ENCODE assay signal across 19 cellular contexts in genomic region chr22:25763239-25763777, GRCh38. TPM values are rescaled to one million over a fixed set of nuclear protein-coding genes. Genes with fewer than 3 reads are reported as not detected.
A peak's percentile ranks its signal among the peaks of the same experiment; 100 is the strongest.
DNase-seq lines count a peak whose midpoint lies in the region; ATAC-seq, FAIRE-seq and TF ChIP-seq lines count a peak whose summit lies in the region.
"Had no signal": no experiment of that assay in that cellular context is flagged by ENCODE, and none has a peak within 500 bp of the region (broad histone marks: within the 10 kb centered on the region; RNA-seq: fewer than 3 reads in every experiment).

No MANE protein-coding gene starts in this region.

- no peak overlapping the region for H3K27ac Mint-ChIP-seq in natural killer cell treated with Interleukin-12 subunit alpha and Interleukin-12 subunit beta and Interleukin-15 and Interleukin-18, amount 100 ng/mL, for 72 hours
- H3K27ac Mint-ChIP-seq: CD4-positive, alpha-beta memory T cell had no signal

- peak; percentile 91 for FAIRE-seq in urothelium cell line (lab: Jason Lieb, UNC)

- TF ChIP-seq CTCF in right atrium auricular region (IDR thresholded peaks at IDR 0.05) = no peak

- H3K9me3 ChIP-seq in right atrium auricular region = peaks cover 5 to 9% of the 10 kb centered on the region in 2 donors

- no peaks in the 10 kb centered on the region for H3K4me1 Mint-ChIP-seq in natural killer cell treated with Interleukin-12 subunit alpha and Interleukin-12 subunit beta and Interleukin-15 and Interleukin-18, amount 100 ng/mL, for 72 hours (ENCODE audit: low read depth in 2 of 2)
- H3K4me1 Mint-ChIP-seq: IgD-negative memory B cell had no signal

- H3K27me3 ChIP-seq in right atrium auricular region = no peaks in the 10 kb centered on the region
- H3K27me3 ChIP-seq: BE2C had no signal

- DNase-seq in right atrium auricular region (ENCODE audit: low spot score) (no peak), Right ventricle myocardium superior (no peak), RPMI7951 (ENCODE audit: low read depth) (peak; percentile 53), islet precursor cell (peak; percentile 61), urothelium cell line (ENCODE audit: low spot score) (peak; percentile 63)
- no peak for DNase-seq in natural killer cell treated with Interleukin-12 subunit alpha and Interleukin-12 subunit beta and Interleukin-15 and Interleukin-18, amount 100 ng/mL, for 72 hours (ENCODE audit: low spot score)
- DNase-seq: BE2C; CD4-positive, alpha-beta memory T cell; MV-4-11; NCI-H1417 treated with DMSO at 0.1 percent for 48 hours; NCI-H2029; NCI-H2171 treated with DMSO at 0.1 percent for 48 hours; NCI-H510A; NCI-H82; SIG-M5 had no signal

- no peak for ATAC-seq in Right ventricle myocardium superior (ENCODE audit: poor library complexity)
- no peak for ATAC-seq in natural killer cell treated with Interleukin-12 subunit alpha and Interleukin-12 subunit beta and Interleukin-15 and Interleukin-18, amount 100 ng/mL, for 72 hours
- no peak for ATAC-seq in GM18870 (IDR thresholded peaks at IDR 0.05; ENCODE audit: unreplicated experiment)
- ATAC-seq: Panc1 had no signal

- H3K36me3 Mint-ChIP-seq in natural killer cell treated with Interleukin-12 subunit alpha and Interleukin-12 subunit beta and Interleukin-15 and Interleukin-18, amount 100 ng/mL, for 72 hours = peaks cover 8% of the 10 kb centered on the region

- peaks cover 63% of the 10 kb centered on the region for H3K36me3 ChIP-seq in right atrium auricular region
- H3K36me3 ChIP-seq: BE2C, HAP-1 had no signal

- peaks cover 0 to 41% of the 10 kb centered on the region in 2 donors for H3K4me1 ChIP-seq in right atrium auricular region
- H3K4me1 ChIP-seq: BE2C, HAP-1 had no signal

- peak overlapping the region; percentile 76 to 94 for H3K27ac ChIP-seq in right atrium auricular region

- H3K27me3 Mint-ChIP-seq in natural killer cell treated with Interleukin-12 subunit alpha and Interleukin-12 subunit beta and Interleukin-15 and Interleukin-18, amount 100 ng/mL, for 72 hours = peaks cover 4 to 7% of the 10 kb centered on the region in 2 donors

- H3K9me3 Mint-ChIP-seq in natural killer cell treated with Interleukin-12 subunit alpha and Interleukin-12 subunit beta and Interleukin-15 and Interleukin-18, amount 100 ng/mL, for 72 hours = peaks cover 7% of the 10 kb centered on the region

- no peak overlapping the region for H3K4me3 ChIP-seq in right atrium auricular region
- H3K4me3 ChIP-seq: HAP-1 had no signal

- H3K4me3 Mint-ChIP-seq in natural killer cell treated with Interleukin-12 subunit alpha and Interleukin-12 subunit beta and Interleukin-15 and Interleukin-18, amount 100 ng/mL, for 72 hours = no peak overlapping the region
- H3K4me3 Mint-ChIP-seq: CD4-positive, alpha-beta memory T cell; IgD-negative memory B cell had no signal

- intact Hi-C loops in Right ventricle myocardium superior (cut with DNase I) = no loop called here

RNA-seq across cellular contexts. Expression of gene MYO18B, which starts 21.3 kb away (rescaled TPM):
- total RNA-seq in right atrium auricular region (100 to 1,000 TPM; 119 to 247 TPM), Right ventricle myocardium superior (114 TPM)
- 0.24 and 0.29 TPM in 2 replicates for total RNA-seq in RPMI7951 (2014; rRNA removed; shearing (Covaris generic))
- total RNA-seq in natural killer cell treated with Interleukin-12 subunit alpha and Interleukin-12 subunit beta and Interleukin-15 and Interleukin-18, amount 100 ng/mL, for 72 hours = 1 to 10 TPM in 1 of 2 donors, under 1 TPM in 1; 0.43 to 1.0 TPM

Comparison
In these comparisons a context has a peak if more than half of its experiments do, and no peak if none do; other contexts are left out.
1. DNase-seq: peak in RPMI7951 (single experiment), islet precursor cell (single experiment) and urothelium cell line (single experiment); none in right atrium auricular region (single experiment), Right ventricle myocardium superior (single experiment) and natural killer cell treated with Interleukin-12 subunit alpha and Interleukin-12 subunit beta and Interleukin-15 and Interleukin-18, amount 100 ng/mL, for 72 hours (single experiment).
2. RNA of gene MYO18B, which starts 21.3 kb away (total RNA-seq): 119 to 247 TPM in right atrium auricular region and 114 TPM in Right ventricle myocardium superior (single experiment); 0.43 to 1.0 TPM in natural killer cell treated with Interleukin-12 subunit alpha and Interleukin-12 subunit beta and Interleukin-15 and Interleukin-18, amount 100 ng/mL, for 72 hours and 0.24 to 0.29 TPM in RPMI7951; every median in the first group is over 10 times any median in the second.